Comparison of ENCODE assay signal across 19 cellular contexts in genomic region chr9:133759946-133760345, GRCh38.
"Had no signal": no experiment of that assay in that cellular context is flagged by ENCODE, and none has a peak within 500 bp of the region (broad histone marks: within the 10 kb centered on the region; RNA-seq: fewer than 3 reads in every experiment).

No MANE protein-coding gene starts in this region.

- H3K9ac ChIP-seq: neural progenitor cell, parathyroid adenoma had no signal

- H3K27me3 ChIP-seq: adrenal gland, colonic mucosa, neural progenitor cell, SJCRH30 had no signal

- FAIRE-seq: TTC549 had no signal

- H3K9me3 ChIP-seq: adrenal gland, colonic mucosa, lower lobe of right lung, SJCRH30 had no signal

- H3K27ac ChIP-seq: adrenal gland, colonic mucosa, lower lobe of right lung, neural progenitor cell, parathyroid adenoma, SJCRH30 had no signal

- H3K27me3 Mint-ChIP-seq: activated CD4-positive, alpha-beta memory T cell treated with anti-CD3 and anti-CD28 coated beads, Interleukin-2, amount 10 ng/mL, durations not matched to agents 7 days and 5 days; type B pancreatic cell had no signal

- H3K4me1 Mint-ChIP-seq: activated CD4-positive, alpha-beta memory T cell treated with anti-CD3 and anti-CD28 coated beads, Interleukin-2, amount 10 ng/mL, durations not matched to agents 7 days and 5 days; stimulated activated naive CD8-positive, alpha-beta T cell treated with anti-CD3 and anti-CD28 coated beads, Interleukin-15, amount 100 ng/mL, for 72 hours had no signal

- H3K4me3 ChIP-seq: adrenal gland, colonic mucosa, lower lobe of right lung, neural progenitor cell, SJCRH30 had no signal

- H3K27ac Mint-ChIP-seq: activated CD4-positive, alpha-beta memory T cell treated with anti-CD3 and anti-CD28 coated beads, Interleukin-2, amount 10 ng/mL, durations not matched to agents 7 days and 5 days; neural progenitor cell; stimulated activated naive CD8-positive, alpha-beta T cell treated with anti-CD3 and anti-CD28 coated beads, Interleukin-15, amount 100 ng/mL, for 72 hours; type B pancreatic cell had no signal

- ATAC-seq: stimulated activated naive CD8-positive, alpha-beta T cell treated with anti-CD3 and anti-CD28 coated beads, Interleukin-15, amount 100 ng/mL, for 72 hours had no signal

- DNase-seq: activated CD4-positive, alpha-beta memory T cell treated with anti-CD3 and anti-CD28 coated beads, Interleukin-2, amount 10 ng/mL, durations not matched to agents 7 days and 5 days; activated CD4-positive, alpha-beta T cell treated with anti-CD3 and anti-CD28 coated beads for 4 hours; activated naive CD4-positive, alpha-beta T cell treated with Interleukin-2 at 50 U/mL for 16 hours; central memory CD4-positive, alpha-beta T cell; colonic mucosa; effector CD4-positive, alpha-beta T cell; foreskin fibroblast; hypothalamus; lower lobe of right lung; midbrain; stimulated activated naive CD8-positive, alpha-beta T cell treated with anti-CD3 and anti-CD28 coated beads, Interleukin-15, amount 100 ng/mL, for 72 hours; T-helper 2 cell had no signal

- H3K36me3 ChIP-seq: colonic mucosa, neural progenitor cell had no signal

- H3K9me3 Mint-ChIP-seq: activated CD4-positive, alpha-beta memory T cell treated with anti-CD3 and anti-CD28 coated beads, Interleukin-2, amount 10 ng/mL, durations not matched to agents 7 days and 5 days had no signal

- H3K4me1 ChIP-seq: colonic mucosa, neural progenitor cell, parathyroid adenoma, SJCRH30 had no signal

- H3K4me3 Mint-ChIP-seq: activated CD4-positive, alpha-beta memory T cell treated with anti-CD3 and anti-CD28 coated beads, Interleukin-2, amount 10 ng/mL, durations not matched to agents 7 days and 5 days; neural progenitor cell; stimulated activated naive CD8-positive, alpha-beta T cell treated with anti-CD3 and anti-CD28 coated beads, Interleukin-15, amount 100 ng/mL, for 72 hours; type B pancreatic cell; WTC11 had no signal
